ENCODE assay signal across 1 cellular context in genomic region chr18:11996190-11996754, GRCh38.
TF ChIP-seq lines count a peak whose summit lies in the region.

No MANE protein-coding gene starts in this region.

TF ChIP-seq in K562, 482 proteins besides CTCF, POLR2A, EP300 and RAD21:
- TF ChIP-seq TOE1 (IDR thresholded peaks at IDR 0.05; ENCODE audit: borderline replicate concordance) (no peak), TOE1 (CRISPR knock-in tag; IDR thresholded peaks at IDR 0.05; ENCODE audit: borderline replicate concordance, low read depth) (no peak), YY1 (IDR thresholded peaks at IDR 0.05; ENCODE audit: borderline replicate concordance in 1 of 3, control insufficient read depth in 1 of 3, extremely low read depth in 1 of 3, insufficient read depth in 3 of 3, insufficient read length in 1 of 3, insufficient replicate concordance in 2 of 3, low read depth in 1 of 3, low read length in 2 of 3) (no peak), PPARD (CRISPR knock-in tag; IDR thresholded peaks at IDR 0.05) (no peak), FOXM1 (IDR thresholded peaks at IDR 0.05; ENCODE audit: low read depth) (no peak), FOXM1 (CRISPR knock-in tag; IDR thresholded peaks at IDR 0.05; ENCODE audit: low read depth) (no peak), ZBTB40 (IDR thresholded peaks at IDR 0.05) (no peak), ZBTB40 (CRISPR knock-in tag; IDR thresholded peaks at IDR 0.05) (no peak), HCFC1 (IDR thresholded peaks at IDR 0.05; ENCODE audit: low read depth, low read length) (no peak), PRDM10 (IDR thresholded peaks at IDR 0.05; ENCODE audit: partially characterized antibody) (peak; percentile 57)
